9 cellular contexts compared by ENCODE assay signal in genomic region chr11:128802358-128802981, GRCh38.
A peak's percentile ranks its signal among the peaks of the same experiment; 100 is the strongest.
DNase-seq lines count a peak whose midpoint lies in the region; ATAC-seq and TF ChIP-seq lines count a peak whose summit lies in the region.
"Had no signal": no experiment of that assay in that cellular context is flagged by ENCODE, and none has a peak within 500 bp of the region (broad histone marks: within the 10 kb centered on the region; RNA-seq: fewer than 3 reads in every experiment).

No MANE protein-coding gene starts in this region.

- no peaks in the 10 kb centered on the region for H3K9me3 Mint-ChIP-seq in neural crest cell
- H3K9me3 Mint-ChIP-seq: activated B cell treated with CpG ODN at 0.5 μM for 24 hours had no signal

- peaks cover 2% of the 10 kb centered on the region for H3K27me3 Mint-ChIP-seq in neural crest cell (ENCODE audit: low read depth)
- H3K27me3 Mint-ChIP-seq: activated B cell treated with CpG ODN at 0.5 μM for 24 hours had no signal

- DNase-seq in NCI-H1436 (lab: John Stamatoyannopoulos, UW) = peak; percentile 9
- DNase-seq in NCI-H1436 treated with DMSO at 0.1 percent for 48 hours (lab: John Stamatoyannopoulos, UW) = no peak
- peak; percentile 13 for DNase-seq in cerebellar cortex (ENCODE audit: low spot score)
- peak; percentile 40 for DNase-seq in neural crest cell (ENCODE audit: low read depth, low spot score)
- DNase-seq: activated B cell treated with CpG ODN at 0.5 μM for 24 hours had no signal

- peak; percentile 55 for TF ChIP-seq CTCF in LNCAP (IDR thresholded peaks at IDR 0.05)
- peak; percentile 63 for TF ChIP-seq CTCF in neural crest cell (conservative IDR thresholded peaks at IDR 0.05)

- ATAC-seq in GM18907 (IDR thresholded peaks at IDR 0.05; ENCODE audit: unreplicated experiment) = no peak
- ATAC-seq in HG03139 (IDR thresholded peaks at IDR 0.05; ENCODE audit: unreplicated experiment) = no peak
- no peak for ATAC-seq in HG03135 (IDR thresholded peaks at IDR 0.05; ENCODE audit: unreplicated experiment)

- no peaks in the 10 kb centered on the region for H3K36me3 Mint-ChIP-seq in neural crest cell (ENCODE audit: low read depth)

- H3K27ac Mint-ChIP-seq in neural crest cell (ENCODE audit: unreplicated experiment) = no peak overlapping the region

- H3K4me3 Mint-ChIP-seq in neural crest cell = no peak overlapping the region
- H3K4me3 Mint-ChIP-seq: activated B cell treated with CpG ODN at 0.5 μM for 24 hours had no signal

- peaks cover 46% of the 10 kb centered on the region for H3K4me1 Mint-ChIP-seq in neural crest cell
